ENCODE assay signal across 8 cellular contexts in genomic region chrX:135521405-135522131, GRCh38. TPM values are rescaled to one million over a fixed set of nuclear protein-coding genes. Genes with fewer than 3 reads are reported as not detected.
DNase-seq lines count a peak whose midpoint lies in the region; ATAC-seq and TF ChIP-seq lines count a peak whose summit lies in the region.

No MANE protein-coding gene starts in this region.

- H3K4me2 ChIP-seq in OCI-LY3 (ENCODE audit: low read length): peak overlapping the region; percentile 97

- peak overlapping the region; percentile 95 for H3K4me3 ChIP-seq in OCI-LY3 (ENCODE audit: low read length)

- H2AFZ ChIP-seq in OCI-LY3 (ENCODE audit: low read depth, low read length): peak overlapping the region; percentile 49; the same call in 1 of the 2 replicates

- H3K9me3 ChIP-seq in OCI-LY3 (ENCODE audit: insufficient read depth, low read length): no peaks in the 10 kb centered on the region

- H3K27ac ChIP-seq in OCI-LY3 (ENCODE audit: low read length): peak overlapping the region; percentile 87

- peak; percentile 84 for DNase-seq in D341Med (ENCODE audit: low spot score)
- DNase-seq in HuH-7 (ENCODE audit: low spot score): peak; percentile 18
- DNase-seq in activated T-cell treated with anti-CD3 and anti-CD28 coated beads for 48 hours (ENCODE audit: low read depth): peak; percentile 77
- peak; percentile 88 to 90 for DNase-seq in erythroblast (lab: John Stamatoyannopoulos, UW)
- peak; percentile 85 for DNase-seq in myocyte (ENCODE audit: low read depth)
- peak; percentile 41 for DNase-seq in stimulated activated CD8-positive, alpha-beta memory T cell treated with anti-CD3 and anti-CD28 coated beads, Interleukin-7, amount 100 ng/mL, for 24 hours (ENCODE audit: low read depth)

- H3K27me3 ChIP-seq in OCI-LY3 (ENCODE audit: low read depth, low read length): no peaks in the 10 kb centered on the region

- H3K36me3 ChIP-seq in OCI-LY3 (replicated peaks; ENCODE audit: low read depth, low read length): peaks cover 3% of the 10 kb centered on the region

- H4K20me1 ChIP-seq in OCI-LY3 (ENCODE audit: insufficient read depth, low read length): no peaks in the 10 kb centered on the region

- H3K9ac ChIP-seq in OCI-LY3 (ENCODE audit: low read length): peak overlapping the region; percentile 93

- H3K79me2 ChIP-seq in OCI-LY3 (ENCODE audit: low read length): peaks cover 6% of the 10 kb centered on the region

- peak; percentile 11; the same call in 1 of the 2 replicates for TF ChIP-seq CTCF in OCI-LY3 (IDR thresholded peaks at IDR 0.05; ENCODE audit: low read depth, low read length)

- peak; percentile 70 for TF ChIP-seq POLR2A in erythroblast (IDR thresholded peaks at IDR 0.05; ENCODE audit: low read length)

- peaks cover 7% of the 10 kb centered on the region for H3K4me1 ChIP-seq in OCI-LY3 (ENCODE audit: low read length)

- ATAC-seq in GM21447 (IDR thresholded peaks at IDR 0.05; ENCODE audit: unreplicated experiment): peak; percentile 55

RNA-seq across cellular contexts. Expression of gene INTS6L, which starts 1.1 kb away (rescaled TPM):
- total RNA-seq in myocyte: 5.0 and 6.8 TPM in 2 replicates
- 2.1 TPM for polyA plus RNA-seq in myocyte (2012)

Comparison
In these comparisons a context has a peak if more than half of its experiments do, and no peak if none do; other contexts are left out.
1. Peak in every context shown above with its lines: DNase-seq, ATAC-seq, H3K4me3 ChIP-seq and H3K27ac ChIP-seq.
2. DNase-seq: peak in every context shown above with its lines; median percentile 89 in erythroblast; 85 in myocyte; 84 in D341Med; 77 in activated T-cell treated with anti-CD3 and anti-CD28 coated beads for 48 hours; 41 in stimulated activated CD8-positive, alpha-beta memory T cell treated with anti-CD3 and anti-CD28 coated beads, Interleukin-7, amount 100 ng/mL, for 24 hours; 18 in HuH-7.